Comparison of ENCODE assay signal across 8 cellular contexts in genomic region chr1:202852163-202852904, GRCh38. TPM values are rescaled to one million over a fixed set of nuclear protein-coding genes. Genes with fewer than 3 reads are reported as not detected.
DNase-seq lines count a peak whose midpoint lies in the region; ATAC-seq, FAIRE-seq and TF ChIP-seq lines count a peak whose summit lies in the region.

No MANE protein-coding gene starts in this region.

- POLR2A ChIA-PET in activated CD4-positive, alpha-beta T cell treated with anti-CD3 and anti-CD28 coated beads, Interleukin-2, amount 10 ng/mL, durations not matched to agents 7 days and 5 days (lab: Charles Lee) = no interaction called here

- no peak overlapping the region for H3K27ac Mint-ChIP-seq in activated CD4-positive, alpha-beta T cell treated with anti-CD3 and anti-CD28 coated beads, Interleukin-2, amount 10 ng/mL, durations not matched to agents 7 days and 5 days

- H3K4me1 Mint-ChIP-seq in activated CD4-positive, alpha-beta T cell treated with anti-CD3 and anti-CD28 coated beads, Interleukin-2, amount 10 ng/mL, durations not matched to agents 7 days and 5 days = peaks cover 6% of the 10 kb centered on the region

- no peaks in the 10 kb centered on the region for H3K27me3 Mint-ChIP-seq in activated CD4-positive, alpha-beta T cell treated with anti-CD3 and anti-CD28 coated beads, Interleukin-2, amount 10 ng/mL, durations not matched to agents 7 days and 5 days

- no peak overlapping the region for H3K4me2 ChIP-seq in Loucy (ENCODE audit: low read depth, low read length, poor library complexity, severe bottlenecking)

- H3K9ac ChIP-seq in Loucy (ENCODE audit: low read depth, low read length, poor library complexity, severe bottlenecking) = no peak overlapping the region
- no peak overlapping the region for H3K9ac ChIP-seq in kidney (ENCODE audit: low read length in 2 of 2)

- H3K27ac ChIP-seq in foreskin keratinocyte = no peak overlapping the region
- no peak overlapping the region for H3K27ac ChIP-seq in kidney (ENCODE audit: low read depth in 2 of 2, low read length in 2 of 2)

- no peak for FAIRE-seq in kidney (lab: Jason Lieb, UNC)

- no peaks in the 10 kb centered on the region for H3K36me3 Mint-ChIP-seq in activated CD4-positive, alpha-beta T cell treated with anti-CD3 and anti-CD28 coated beads, Interleukin-2, amount 10 ng/mL, durations not matched to agents 7 days and 5 days (ENCODE audit: low read depth)

- CTCF ChIA-PET in activated CD4-positive, alpha-beta T cell treated with anti-CD3 and anti-CD28 coated beads, Interleukin-2, amount 10 ng/mL, durations not matched to agents 7 days and 5 days (lab: Charles Lee) = interaction anchor here (0.9 kb wide), 1 partner anchor 15 kb away, joined by 4 read pairs; no protein-coding TSS in a partner anchor

- H3K9me3 ChIP-seq in Loucy (ENCODE audit: insufficient read depth, low read depth, low read length) (no peaks in the 10 kb centered on the region), kidney (ENCODE audit: control insufficient read depth in 1 of 2, low read length in 2 of 2) (no peaks in the 10 kb centered on the region)

- H3F3A ChIP-seq in Loucy (ENCODE audit: low read depth) = no peaks in the 10 kb centered on the region

- no peaks in the 10 kb centered on the region for H3K9me2 ChIP-seq in Loucy (replicated peaks; ENCODE audit: low read depth, low read length)

- peak; percentile 66 for DNase-seq in activated CD8-positive, alpha-beta memory T cell treated with anti-CD3 and anti-CD28 coated beads for 24 hours
- DNase-seq in activated CD8-positive, alpha-beta memory T cell treated with anti-CD3 and anti-CD28 coated beads, Interleukin-2, amount 50 U/mL, for 4 hours = no peak
- DNase-seq in activated CD4-positive, alpha-beta T cell treated with anti-CD3 and anti-CD28 coated beads, Interleukin-2, amount 10 ng/mL, durations not matched to agents 7 days and 5 days = peak; percentile 47
- DNase-seq in foreskin keratinocyte = peak in 1 of 2 donors; percentile 55
- DNase-seq in stimulated activated CD4-positive, alpha-beta T cell treated with anti-CD3 and anti-CD28 coated beads, Interleukin-4, amount 100 ng/mL, for 4 hours = peak; percentile 15 to 27
- DNase-seq in kidney = no peak

- intact Hi-C loops in kidney (cut with DNase I) = no loop called here

- H3K36me3 ChIP-seq in Loucy (ENCODE audit: insufficient read depth, low read length) = no peaks in the 10 kb centered on the region
- peaks cover 0 to 4% of the 10 kb centered on the region in 2 donors for H3K36me3 ChIP-seq in kidney (ENCODE audit: control insufficient read depth in 1 of 2, insufficient read depth in 2 of 2, low read length in 2 of 2)

- H3K27me3 ChIP-seq in Loucy (ENCODE audit: insufficient read depth, low read length, poor library complexity, severe bottlenecking) (no peaks in the 10 kb centered on the region), foreskin keratinocyte (no peaks in the 10 kb centered on the region)

- H3K9me3 Mint-ChIP-seq in activated CD4-positive, alpha-beta T cell treated with anti-CD3 and anti-CD28 coated beads, Interleukin-2, amount 10 ng/mL, durations not matched to agents 7 days and 5 days = no peaks in the 10 kb centered on the region

- H2AFZ ChIP-seq in Loucy (ENCODE audit: low read length) = peak overlapping the region; percentile 100

- peaks cover 8% of the 10 kb centered on the region for H3K4me1 ChIP-seq in Loucy (ENCODE audit: insufficient read depth, low read length, poor library complexity, severe bottlenecking)
- no peaks in the 10 kb centered on the region for H3K4me1 ChIP-seq in foreskin keratinocyte
- peaks cover under 1 to 4% of the 10 kb centered on the region in 2 donors for H3K4me1 ChIP-seq in kidney (ENCODE audit: control insufficient read depth in 1 of 2, insufficient read depth in 1 of 2, low read depth in 1 of 2, low read length in 2 of 2)

- no peak overlapping the region for H3K4me3 Mint-ChIP-seq in activated CD4-positive, alpha-beta T cell treated with anti-CD3 and anti-CD28 coated beads, Interleukin-2, amount 10 ng/mL, durations not matched to agents 7 days and 5 days

- H3K79me2 ChIP-seq in Loucy (ENCODE audit: insufficient read depth, low read length) = no peaks in the 10 kb centered on the region

- peak; percentile 92 for TF ChIP-seq CTCF in Loucy (conservative IDR thresholded peaks at IDR 0.05; ENCODE audit: low read length)
- TF ChIP-seq CTCF in foreskin keratinocyte (conservative IDR thresholded peaks at IDR 0.05) = peak; percentile 89
- no peak for TF ChIP-seq CTCF in kidney (IDR thresholded peaks at IDR 0.05; ENCODE audit: borderline replicate concordance, extremely low read depth, insufficient read depth)

- ATAC-seq in foreskin keratinocyte = peak; percentile 75
- ATAC-seq in GM19023 (IDR thresholded peaks at IDR 0.05; ENCODE audit: unreplicated experiment) = no peak

- H3K4me3 ChIP-seq in Loucy (ENCODE audit: low read length, poor library complexity, severe bottlenecking) (no peak overlapping the region), kidney (ENCODE audit: low read length in 2 of 2) (no peak overlapping the region)

- no peaks in the 10 kb centered on the region for H4K20me1 ChIP-seq in Loucy (ENCODE audit: insufficient read depth, low read length, poor library complexity, severe bottlenecking)

RNA-seq across cellular contexts. Expression of gene RABIF, which starts 36.6 kb away (rescaled TPM):
- 10 to 100 TPM; 13.9 to 15.7 TPM for total RNA-seq in activated CD4-positive, alpha-beta T cell treated with anti-CD3 and anti-CD28 coated beads, Interleukin-2, amount 10 ng/mL, durations not matched to agents 7 days and 5 days
- total RNA-seq in foreskin keratinocyte (9.4 and 9.6 TPM in 2 replicates), kidney (8.7 TPM)
- polyA plus RNA-seq in foreskin keratinocyte (11.1 and 11.3 TPM in 2 replicates), kidney (ENCODE audit: insufficient read depth, low read depth, low replicate concordance) (9.4 TPM)

RNA-seq across cellular contexts. Expression of gene PCAT6, which starts 41.6 kb away (rescaled TPM):
- total RNA-seq in activated CD4-positive, alpha-beta T cell treated with anti-CD3 and anti-CD28 coated beads, Interleukin-2, amount 10 ng/mL, durations not matched to agents 7 days and 5 days = under 1 TPM in 1 of 2 experiments, not detected in 1; 0.29 TPM
- total RNA-seq in foreskin keratinocyte = 0.67 and 1.5 TPM in 2 replicates
- polyA plus RNA-seq in foreskin keratinocyte = 2.0 and 3.1 TPM in 2 replicates
- 2.0 TPM for total RNA-seq in kidney
- 5.8 TPM for polyA plus RNA-seq in kidney (ENCODE audit: insufficient read depth, low read depth, low replicate concordance)

RNA-seq across cellular contexts. Expression of gene KDM5B, which starts 44.1 kb away (rescaled TPM):
- total RNA-seq in activated CD4-positive, alpha-beta T cell treated with anti-CD3 and anti-CD28 coated beads, Interleukin-2, amount 10 ng/mL, durations not matched to agents 7 days and 5 days = 10 to 100 TPM; 32.0 to 39.8 TPM
- total RNA-seq in foreskin keratinocyte = 47.9 and 57.2 TPM in 2 replicates
- polyA plus RNA-seq in foreskin keratinocyte = 18.1 and 18.8 TPM in 2 replicates
- total RNA-seq in kidney = 55.5 TPM
- polyA plus RNA-seq in kidney (ENCODE audit: insufficient read depth, low read depth, low replicate concordance) = 10.7 TPM

Comparison
In these comparisons a context has a peak if more than half of its experiments do, and no peak if none do; other contexts are left out.
1. DNase-seq: peak in activated CD8-positive, alpha-beta memory T cell treated with anti-CD3 and anti-CD28 coated beads for 24 hours (single experiment), activated CD4-positive, alpha-beta T cell treated with anti-CD3 and anti-CD28 coated beads, Interleukin-2, amount 10 ng/mL, durations not matched to agents 7 days and 5 days (single experiment) and stimulated activated CD4-positive, alpha-beta T cell treated with anti-CD3 and anti-CD28 coated beads, Interleukin-4, amount 100 ng/mL, for 4 hours (2 of 2); none in activated CD8-positive, alpha-beta memory T cell treated with anti-CD3 and anti-CD28 coated beads, Interleukin-2, amount 50 U/mL, for 4 hours (single experiment) and kidney (single experiment).